ENCODE assay signal across 1 cellular context in the genomic region with DNA sequence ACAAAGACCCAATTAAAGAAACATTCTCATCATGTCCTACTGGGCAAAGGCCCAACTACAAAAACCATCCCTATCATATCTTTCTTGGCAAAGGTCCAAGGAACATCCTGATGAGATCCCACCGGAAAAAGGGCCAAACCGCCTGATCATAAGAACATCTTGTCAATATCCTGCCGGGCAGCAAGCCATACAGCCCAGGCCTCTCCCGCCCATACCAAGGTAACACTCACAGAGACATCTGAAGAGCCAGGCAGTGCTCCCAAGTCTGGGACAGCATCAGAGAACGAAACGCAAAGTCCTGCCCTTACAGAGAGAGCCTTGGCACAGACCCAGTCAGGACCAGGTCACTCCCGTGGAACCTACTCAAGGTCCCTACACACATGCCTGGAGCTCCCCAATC.
TF ChIP-seq lines count a peak whose summit lies in the region.

No MANE protein-coding gene starts in this region.

TF ChIP-seq in H1, 55 proteins besides CTCF, POLR2A, EP300 and RAD21:
- TF ChIP-seq CTBP2 (IDR thresholded peaks at IDR 0.05; ENCODE audit: borderline replicate concordance, insufficient read depth, insufficient read length, low read length) (no peak), SIX5 (IDR thresholded peaks at IDR 0.05; ENCODE audit: low read depth, low read length) (no peak), KDM5A (IDR thresholded peaks at IDR 0.05; ENCODE audit: low read length) (no peak), SIN3A (conservative IDR thresholded peaks at IDR 0.05 in 1 of 2, IDR thresholded peaks at IDR 0.05 in 1 of 2; ENCODE audit: low read depth in 1 of 2, low read length in 2 of 2) (no peak), JUND (IDR thresholded peaks at IDR 0.05; ENCODE audit: low read length) (no peak), TCF12 (IDR thresholded peaks at IDR 0.05; ENCODE audit: low read depth, low read length) (no peak), YY1 (IDR thresholded peaks at IDR 0.05; ENCODE audit: low read depth, low read length) (no peak), SIRT6 (IDR thresholded peaks at IDR 0.05; ENCODE audit: low read length) (no peak), CREB1 (IDR thresholded peaks at IDR 0.05) (no peak)
- TF ChIP-seq, protein P1, sequence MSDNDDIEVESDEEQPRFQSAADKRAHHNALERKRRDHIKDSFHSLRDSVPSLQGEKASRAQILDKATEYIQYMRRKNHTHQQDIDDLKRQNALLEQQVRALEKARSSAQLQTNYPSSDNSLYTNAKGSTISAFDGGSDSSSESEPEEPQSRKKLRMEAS (IDR thresholded peaks at IDR 0.05), result no peak
- TF ChIP-seq, protein P2, sequence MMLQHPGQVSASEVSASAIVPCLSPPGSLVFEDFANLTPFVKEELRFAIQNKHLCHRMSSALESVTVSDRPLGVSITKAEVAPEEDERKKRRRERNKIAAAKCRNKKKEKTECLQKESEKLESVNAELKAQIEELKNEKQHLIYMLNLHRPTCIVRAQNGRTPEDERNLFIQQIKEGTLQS (IDR thresholded peaks at IDR 0.05; ENCODE audit: insufficient read depth, low read depth, low read length), result no peak
